Comparison of ENCODE assay signal across 2 cellular contexts in genomic region chr7:156129589-156129988, GRCh38.
TF ChIP-seq lines count a peak whose summit lies in the region.

No MANE protein-coding gene starts in this region.

TF ChIP-seq in HepG2, 621 proteins besides CTCF, POLR2A, EP300 and RAD21:
- TF ChIP-seq ZBTB40 (IDR thresholded peaks at IDR 0.05) (no peak), ZBTB40 (CRISPR knock-in tag; IDR thresholded peaks at IDR 0.05) (no peak), ZNF607 (CRISPR knock-in tag; IDR thresholded peaks at IDR 0.05; ENCODE audit: borderline replicate concordance) (no peak), JARID2 (CRISPR knock-in tag; IDR thresholded peaks at IDR 0.05; ENCODE audit: insufficient replicate concordance) (no peak), ZFP37 (CRISPR knock-in tag; IDR thresholded peaks at IDR 0.05; ENCODE audit: borderline replicate concordance) (no peak), TEAD3 (CRISPR knock-in tag; optimal IDR thresholded peaks at IDR 0.05; ENCODE audit: borderline replicate concordance) (no peak), ZNF788 (CRISPR knock-in tag; IDR thresholded peaks at IDR 0.05; ENCODE audit: borderline replicate concordance) (no peak), ZNF678 (CRISPR knock-in tag; IDR thresholded peaks at IDR 0.05) (no peak), ZKSCAN5 (CRISPR knock-in tag; IDR thresholded peaks at IDR 0.05) (no peak), SMC3 (IDR thresholded peaks at IDR 0.05; ENCODE audit: low read length) (no peak), ZNF282 (IDR thresholded peaks at IDR 0.05; ENCODE audit: partially characterized antibody) (no peak), ZFY (CRISPR knock-in tag; IDR thresholded peaks at IDR 0.05) (no peak), ZNF768 (CRISPR knock-in tag; IDR thresholded peaks at IDR 0.05) (no peak)

TF ChIP-seq in H1, 55 proteins besides CTCF, POLR2A, EP300 and RAD21:
- TF ChIP-seq KDM4A (IDR thresholded peaks at IDR 0.05; ENCODE audit: low read depth, low read length, severe bottlenecking) (no peak), JUND (IDR thresholded peaks at IDR 0.05; ENCODE audit: low read length) (no peak), ASH2L (IDR thresholded peaks at IDR 0.05; ENCODE audit: low read length) (no peak), EZH2 (IDR thresholded peaks at IDR 0.05; ENCODE audit: low read depth, low read length, severe bottlenecking) (no peak), TAF1 (IDR thresholded peaks at IDR 0.05; ENCODE audit: low read depth, low read length) (no peak), USF2 (IDR thresholded peaks at IDR 0.05; ENCODE audit: low read length) (no peak), HDAC2 (IDR thresholded peaks at IDR 0.05; ENCODE audit: borderline replicate concordance in 1 of 2, low read depth in 2 of 2, low read length in 2 of 2) (no peak), BCL11A (IDR thresholded peaks at IDR 0.05; ENCODE audit: low read depth in 2 of 2, low read length in 2 of 2) (no peak), TCF12 (IDR thresholded peaks at IDR 0.05; ENCODE audit: low read depth, low read length) (no peak), KDM5A (IDR thresholded peaks at IDR 0.05; ENCODE audit: low read length) (no peak)
